In the genomic region with DNA sequence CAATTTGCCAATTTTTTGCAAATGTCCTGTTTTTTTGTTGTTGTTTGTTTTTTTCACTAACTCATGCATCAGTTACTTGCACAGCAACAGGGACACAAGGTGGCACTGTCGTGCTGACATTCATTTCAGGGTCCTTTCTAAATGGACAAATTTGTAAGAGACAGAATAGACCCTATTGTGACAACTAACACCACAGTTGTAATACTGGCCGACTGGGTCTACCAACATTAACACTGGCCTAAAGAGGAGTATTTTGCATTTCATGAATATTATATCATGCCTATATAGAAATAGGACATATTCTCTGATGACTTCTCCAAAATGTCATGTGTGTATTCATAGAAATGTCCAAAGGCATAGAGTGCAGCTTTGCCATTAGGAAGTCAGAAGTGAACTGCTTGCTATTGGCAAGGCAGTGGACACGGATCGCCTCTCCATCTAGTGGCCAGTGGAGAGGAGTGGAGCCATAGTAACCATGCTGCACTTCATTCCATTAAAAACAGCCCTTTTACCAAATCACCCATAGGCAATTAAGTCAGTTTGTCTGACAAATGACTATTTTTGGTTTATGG, we compare ENCODE assay signal across 8 cellular contexts. TPM values are rescaled to one million over a fixed set of nuclear protein-coding genes. Genes with fewer than 3 reads are reported as not detected.
A peak's percentile ranks its signal among the peaks of the same experiment; 100 is the strongest.
DNase-seq lines count a peak whose midpoint lies in the region; ATAC-seq, FAIRE-seq and TF ChIP-seq lines count a peak whose summit lies in the region.

No MANE protein-coding gene starts in this region.

- ATAC-seq in HG03045 (IDR thresholded peaks at IDR 0.05; ENCODE audit: unreplicated experiment) (peak; percentile 77), memory B cell (ENCODE audit: low read depth) (peak; percentile 72)

- DNase-seq in A172 (ENCODE audit: low spot score) (peak; percentile 61), GM12891 (ENCODE audit: insufficient read length, low spot score) (no peak), NCI-H2196 (lab: John Stamatoyannopoulos, UW; ENCODE audit: unreplicated experiment) (peak; percentile 87), ecto neural progenitor cell (ENCODE audit: low spot score) (peak; percentile 58), memory B cell (ENCODE audit: low spot score in 2 of 2) (peak; percentile 34 to 45)
- peak; percentile 62 for DNase-seq in activated CD4-positive, alpha-beta T cell treated with anti-CD3 and anti-CD28 coated beads, Interleukin-2, amount 50 U/mL, for 1 hour
- peak; percentile 60 for DNase-seq in stimulated activated CD8-positive, alpha-beta memory T cell treated with anti-CD3 and anti-CD28 coated beads, Interleukin-4, amount 100 ng/mL, for 48 hours

- H3K4me3 Mint-ChIP-seq in memory B cell, result no peak overlapping the region

- TF ChIP-seq POLR2A in GM12891 (IDR thresholded peaks at IDR 0.05; ENCODE audit: low read depth, low read length), result no peak

- peak; percentile 90 for FAIRE-seq in GM12891 (lab: Jason Lieb, UNC)

- H3K4me1 Mint-ChIP-seq in memory B cell, result peaks cover 11% of the 10 kb centered on the region

- H3K27me3 Mint-ChIP-seq in memory B cell, result no peaks in the 10 kb centered on the region

- no peak overlapping the region for H3K27ac Mint-ChIP-seq in memory B cell

- no peaks in the 10 kb centered on the region for H3K9me3 Mint-ChIP-seq in memory B cell

- H3K36me3 Mint-ChIP-seq in memory B cell, result no peaks in the 10 kb centered on the region

TF ChIP-seq in GM12891, 5 proteins besides CTCF, POLR2A, EP300 and RAD21:
- TF ChIP-seq SPI1 (IDR thresholded peaks at IDR 0.05; ENCODE audit: low read depth, low read length), result no peak
- TF ChIP-seq PAX5 (IDR thresholded peaks at IDR 0.05; ENCODE audit: insufficient read depth, low read length, severe bottlenecking), result no peak
- TF ChIP-seq TAF1 (IDR thresholded peaks at IDR 0.05; ENCODE audit: low read depth, low read length), result no peak
- no peak for TF ChIP-seq POU2F2 (IDR thresholded peaks at IDR 0.05; ENCODE audit: low read depth, low read length)
- no peak for TF ChIP-seq POLR2AphosphoS5 (IDR thresholded peaks at IDR 0.05; ENCODE audit: low read depth, low read length)

RNA-seq across cellular contexts. Expression of gene ZBTB20, which starts 54.8 kb away (rescaled TPM):
- 7.5 and 13.0 TPM in 2 replicates for total RNA-seq in A172 (2014; rRNA removed; shearing (Covaris generic))
- 1.6 TPM for polyA plus RNA-seq in GM12891 (2012; ENCODE audit: low read depth, missing spikeins)
